9 cellular contexts compared by ENCODE assay signal in the genomic region with DNA sequence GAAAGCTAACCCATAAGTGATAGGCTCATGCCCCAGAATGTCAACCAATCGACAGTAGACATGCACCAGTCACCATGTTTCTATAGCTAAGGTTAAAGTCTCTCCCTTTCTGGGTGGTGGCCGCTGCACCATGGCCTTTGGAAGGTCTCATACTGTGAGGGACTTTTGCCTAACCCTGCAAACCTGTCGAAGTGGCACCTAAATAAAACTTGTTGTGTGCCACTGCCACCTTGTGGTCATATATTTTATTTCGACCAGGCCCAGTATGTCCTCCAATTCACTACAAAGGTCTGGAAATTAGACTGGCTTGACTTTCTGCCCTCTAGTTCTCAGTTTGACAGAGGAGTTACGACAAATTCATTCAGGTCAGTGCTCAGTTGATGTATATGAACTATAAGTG.
A peak's percentile ranks its signal among the peaks of the same experiment; 100 is the strongest.
DNase-seq lines count a peak whose midpoint lies in the region; ATAC-seq and TF ChIP-seq lines count a peak whose summit lies in the region.
"Had no signal": no experiment of that assay in that cellular context is flagged by ENCODE, and none has a peak within 500 bp of the region (broad histone marks: within the 10 kb centered on the region; RNA-seq: fewer than 3 reads in every experiment).

No MANE protein-coding gene starts in this region.

- DNase-seq in CD4-positive, CD25-positive, alpha-beta regulatory T cell = peak; percentile 1 to 63 (median 33)
- DNase-seq in NCI-H2107 treated with DMSO at 0.1 percent for 48 hours (lab: John Stamatoyannopoulos, UW; ENCODE audit: unreplicated experiment) = peak; percentile 3
- DNase-seq in activated CD4-positive, alpha-beta T cell treated with anti-CD3 and anti-CD28 coated beads, Interleukin-2, amount 50 U/mL, for 48 hours = peak; percentile 18 to 28
- DNase-seq in fibroblast of peridontal ligament (ENCODE audit: extremely low read depth) = peak; percentile 31
- DNase-seq in pons (ENCODE audit: low spot score) = peak; percentile 32
- DNase-seq in gastrocnemius medialis = no peak

- no peaks in the 10 kb centered on the region for H3K4me1 Mint-ChIP-seq in CD4-positive, CD25-positive, alpha-beta regulatory T cell

- peak in 2 of 5 experiments; percentile 15 to 48 for TF ChIP-seq CTCF in gastrocnemius medialis (IDR thresholded peaks at IDR 0.05 in 4 of 5, conservative IDR thresholded peaks at IDR 0.05 in 1 of 5)

- H3K27ac Mint-ChIP-seq in CD4-positive, CD25-positive, alpha-beta regulatory T cell = no peak overlapping the region

- H3K4me3 Mint-ChIP-seq in CD4-positive, CD25-positive, alpha-beta regulatory T cell = no peak overlapping the region

- ATAC-seq in CD4-positive, CD25-positive, alpha-beta regulatory T cell (ENCODE audit: low read depth in 2 of 2) = no peak
- ATAC-seq in GM18517 (IDR thresholded peaks at IDR 0.05; ENCODE audit: unreplicated experiment) (peak; percentile 84), HG03045 (IDR thresholded peaks at IDR 0.05; ENCODE audit: unreplicated experiment) (peak; percentile 59), gastrocnemius medialis (no peak)

- H3K9me3 ChIP-seq in CD4-positive, CD25-positive, alpha-beta regulatory T cell (ENCODE audit: control insufficient read depth in 2 of 2, low read length in 2 of 2) = no peaks in the 10 kb centered on the region
- no peaks in the 10 kb centered on the region for H3K9me3 ChIP-seq in gastrocnemius medialis

- no peaks in the 10 kb centered on the region for H3K27me3 ChIP-seq in CD4-positive, CD25-positive, alpha-beta regulatory T cell (ENCODE audit: control insufficient read depth, insufficient read depth, low read length)
- no peaks in the 10 kb centered on the region for H3K27me3 ChIP-seq in gastrocnemius medialis

- no peaks in the 10 kb centered on the region for H3K4me1 ChIP-seq in CD4-positive, CD25-positive, alpha-beta regulatory T cell (ENCODE audit: control insufficient read depth, insufficient read depth, low read length, poor library complexity, severe bottlenecking)
- no peaks in the 10 kb centered on the region for H3K4me1 ChIP-seq in gastrocnemius medialis

- H3K36me3 Mint-ChIP-seq in CD4-positive, CD25-positive, alpha-beta regulatory T cell = no peaks in the 10 kb centered on the region

- H3K27me3 Mint-ChIP-seq in CD4-positive, CD25-positive, alpha-beta regulatory T cell = no peaks in the 10 kb centered on the region

- H3K36me3 ChIP-seq in CD4-positive, CD25-positive, alpha-beta regulatory T cell (ENCODE audit: control insufficient read depth, insufficient read depth, low read length) = no peaks in the 10 kb centered on the region
- H3K36me3 ChIP-seq in gastrocnemius medialis = no peaks in the 10 kb centered on the region

- H3K9me3 Mint-ChIP-seq in CD4-positive, CD25-positive, alpha-beta regulatory T cell = peaks cover 0 to 1% (median 0%) of the 10 kb centered on the region in 7 donors

- in situ Hi-C loops in gastrocnemius medialis (cut with MboI; ENCODE audit: low sequenced_read_pairs in 4 of 4) = no loop called here

- H3K27ac ChIP-seq in CD4-positive, CD25-positive, alpha-beta regulatory T cell (ENCODE audit: insufficient read depth, low read length, poor library complexity, severe bottlenecking) = no peak overlapping the region
- H3K27ac ChIP-seq in gastrocnemius medialis = no peak overlapping the region
- H3K27ac ChIP-seq: skin epidermis had no signal

- no peak for TF ChIP-seq POLR2A in gastrocnemius medialis (IDR thresholded peaks at IDR 0.05)

- intact Hi-C loops in gastrocnemius medialis (cut with DNase I; ENCODE audit: low total_unique reads) = no loop called here

- no peak overlapping the region for H3K4me3 ChIP-seq in CD4-positive, CD25-positive, alpha-beta regulatory T cell (ENCODE audit: low read depth, low read length)
- no peak overlapping the region for H3K4me3 ChIP-seq in gastrocnemius medialis
- H3K4me3 ChIP-seq: skin epidermis had no signal

Comparison
In these comparisons a context has a peak if more than half of its experiments do, and no peak if none do; other contexts are left out.
1. ATAC-seq: peak in GM18517 (single experiment) and HG03045 (single experiment); none in CD4-positive, CD25-positive, alpha-beta regulatory T cell (0 of 2) and gastrocnemius medialis (0 of 2).
2. DNase-seq: peak in CD4-positive, CD25-positive, alpha-beta regulatory T cell (3 of 3), NCI-H2107 treated with DMSO at 0.1 percent for 48 hours (single experiment), activated CD4-positive, alpha-beta T cell treated with anti-CD3 and anti-CD28 coated beads, Interleukin-2, amount 50 U/mL, for 48 hours (2 of 2), fibroblast of peridontal ligament (single experiment) and pons (single experiment); none in gastrocnemius medialis (0 of 2).